In genomic region chr5:163248333-163248732, GRCh38 we compare ENCODE assay signal across 18 cellular contexts.
"Had no signal": no experiment of that assay in that cellular context is flagged by ENCODE, and none has a peak within 500 bp of the region (broad histone marks: within the 10 kb centered on the region; RNA-seq: fewer than 3 reads in every experiment).

No MANE protein-coding gene starts in this region.

- H3K9me3 ChIP-seq: breast epithelium, neutrophil, tibial artery had no signal

- H3K4me1 ChIP-seq: breast epithelium, left lung, spleen, tibial artery had no signal

- H3K36me3 ChIP-seq: breast epithelium, left lung, neutrophil, spleen, tibial artery had no signal

- H3K27ac ChIP-seq: breast epithelium, coronary artery, left lung, neutrophil, spleen, tibial artery had no signal

- H3K27me3 ChIP-seq: breast epithelium, left lung, neutrophil, spleen, tibial artery had no signal

- DNase-seq: activated B cell treated with CpG ODN at 0.5 μM for 24 hours; activated CD4-positive, alpha-beta memory T cell treated with anti-CD3 and anti-CD28 coated beads for 36 hours; activated CD4-positive, alpha-beta T cell treated with anti-CD3 and anti-CD28 coated beads for 4 hours; activated naive CD8-positive, alpha-beta T cell treated with anti-CD3 and anti-CD28 coated beads for 36 hours; amygdala; erythroblast; head of caudate nucleus; left lung; mammary epithelial cell; mucosa of descending colon; naive thymus-derived CD4-positive, alpha-beta T cell; spleen; stimulated activated naive CD4-positive, alpha-beta T cell treated with Interleukin-2 at 50 U/mL for 16 hours; T-cell; tibial artery had no signal

- H3K4me3 ChIP-seq: breast epithelium, coronary artery, left lung, mucosa of descending colon, spleen, tibial artery had no signal

- ATAC-seq: left lung; mucosa of descending colon; naive thymus-derived CD4-positive, alpha-beta T cell; T-cell had no signal
